Comparison of ENCODE assay signal across 14 cellular contexts in the genomic region with DNA sequence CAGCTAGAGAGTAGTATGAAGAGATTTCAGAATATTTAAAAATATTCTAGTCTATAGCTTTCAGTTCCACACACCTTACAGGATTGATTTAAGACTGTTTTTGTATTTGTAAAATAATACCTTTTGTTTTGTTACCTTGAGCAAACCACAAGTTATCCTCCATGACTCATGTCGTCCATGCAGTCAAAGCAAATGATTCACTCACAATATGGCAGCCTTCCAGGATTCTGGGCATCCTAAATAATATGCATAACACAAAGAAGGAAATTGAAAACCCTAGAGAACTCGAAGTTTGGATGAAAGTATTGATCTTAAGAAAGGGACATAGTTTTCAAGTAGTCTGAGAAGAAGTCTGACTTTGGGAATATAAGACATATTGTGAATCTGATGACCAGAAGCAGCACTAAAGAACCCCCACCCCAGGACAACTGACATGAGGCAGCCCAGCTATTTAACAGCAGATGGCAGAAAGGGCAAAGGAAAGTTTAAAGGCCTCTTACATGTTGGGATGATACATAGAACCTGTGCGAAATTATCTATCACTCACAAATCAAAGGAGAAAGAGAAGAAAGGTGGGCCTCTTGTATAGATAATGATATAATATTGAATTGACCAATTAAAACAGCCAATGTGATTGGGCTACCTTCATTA.
DNase-seq lines count a peak whose midpoint lies in the region; ATAC-seq and TF ChIP-seq lines count a peak whose summit lies in the region.
"Had no signal": no experiment of that assay in that cellular context is flagged by ENCODE, and none has a peak within 500 bp of the region (broad histone marks: within the 10 kb centered on the region; RNA-seq: fewer than 3 reads in every experiment).

No MANE protein-coding gene starts in this region.

- ATAC-seq in GM21825 (IDR thresholded peaks at IDR 0.05; ENCODE audit: unreplicated experiment) = no peak
- ATAC-seq in effector memory CD8-positive, alpha-beta T cell (replicated peaks) = no peak
- ATAC-seq: activated T-helper 17 cell treated with anti-CD3 and anti-CD28 coated beads, Interleukin-2, amount 50 U/mL, for 72 hours; lower lobe of right lung; stimulated activated effector memory CD8-positive, alpha-beta T cell treated with anti-CD3 and anti-CD28 coated beads, Interleukin-12 subunit alpha, Interleukin-12 subunit beta, amount 100 ng/mL, for 72 hours had no signal

- H3K9me3 Mint-ChIP-seq in effector memory CD8-positive, alpha-beta T cell = peaks cover 7 to 15% of the 10 kb centered on the region in 2 donors

- no peak overlapping the region for H3K4me3 Mint-ChIP-seq in effector memory CD8-positive, alpha-beta T cell
- H3K4me3 Mint-ChIP-seq: activated T-helper 17 cell treated with anti-CD3 and anti-CD28 coated beads, Interleukin-2, amount 50 U/mL, for 72 hours; stimulated activated effector memory CD8-positive, alpha-beta T cell treated with anti-CD3 and anti-CD28 coated beads, Interleukin-12 subunit alpha, Interleukin-12 subunit beta, amount 100 ng/mL, for 72 hours; T-helper 2 cell treated with Interferon-gamma antibody and Interleukin-4, amounts not matched to agents 5 μg/mL and 100 μg/mL, for 36 hours had no signal

- no peak overlapping the region for H3K27ac Mint-ChIP-seq in effector memory CD8-positive, alpha-beta T cell
- H3K27ac Mint-ChIP-seq: activated T-helper 17 cell treated with anti-CD3 and anti-CD28 coated beads, Interleukin-2, amount 50 U/mL, for 72 hours; stimulated activated effector memory CD8-positive, alpha-beta T cell treated with anti-CD3 and anti-CD28 coated beads, Interleukin-12 subunit alpha, Interleukin-12 subunit beta, amount 100 ng/mL, for 72 hours; T-helper 2 cell treated with Interferon-gamma antibody and Interleukin-4, amounts not matched to agents 5 μg/mL and 100 μg/mL, for 36 hours had no signal

- TF ChIP-seq CTCF in epithelial cell of esophagus (IDR thresholded peaks at IDR 0.05; ENCODE audit: insufficient read depth, low read depth, low read length, missing control alignments) = peak; percentile 41

- no peaks in the 10 kb centered on the region for H3K4me1 Mint-ChIP-seq in effector memory CD8-positive, alpha-beta T cell (ENCODE audit: low read depth in 2 of 2)
- H3K4me1 Mint-ChIP-seq: activated T-helper 17 cell treated with anti-CD3 and anti-CD28 coated beads, Interleukin-2, amount 50 U/mL, for 72 hours; stimulated activated effector memory CD8-positive, alpha-beta T cell treated with anti-CD3 and anti-CD28 coated beads, Interleukin-12 subunit alpha, Interleukin-12 subunit beta, amount 100 ng/mL, for 72 hours had no signal

- H3K36me3 Mint-ChIP-seq in effector memory CD8-positive, alpha-beta T cell (ENCODE audit: insufficient read depth) = no peaks in the 10 kb centered on the region
- H3K36me3 Mint-ChIP-seq: stimulated activated effector memory CD8-positive, alpha-beta T cell treated with anti-CD3 and anti-CD28 coated beads, Interleukin-12 subunit alpha, Interleukin-12 subunit beta, amount 100 ng/mL, for 72 hours had no signal

- no peak overlapping the region for H3K4me3 ChIP-seq in epithelial cell of esophagus (ENCODE audit: low read length)
- H3K4me3 ChIP-seq: lower lobe of right lung had no signal

- DNase-seq in NCI-H345 (lab: John Stamatoyannopoulos, UW) (peak; percentile 18), NCI-H345 treated with DMSO at 0.1 percent for 48 hours (lab: John Stamatoyannopoulos, UW; ENCODE audit: unreplicated experiment) (no peak), NCI-H69 (lab: John Stamatoyannopoulos, UW) (peak; percentile 88), epithelial cell of esophagus (ENCODE audit: low read depth) (peak; percentile 98), smooth muscle cell of the brain vasculature (ENCODE audit: low read depth, low spot score) (peak; percentile 52)
- no peak for DNase-seq in effector memory CD8-positive, alpha-beta T cell
- DNase-seq in activated CD4-positive, alpha-beta T cell treated with anti-CD3 and anti-CD28 coated beads for 48 hours = no peak
- DNase-seq: lower lobe of right lung, NCI-H510A, small intestine had no signal

- H3K27me3 Mint-ChIP-seq in effector memory CD8-positive, alpha-beta T cell = no peaks in the 10 kb centered on the region
- H3K27me3 Mint-ChIP-seq: activated T-helper 17 cell treated with anti-CD3 and anti-CD28 coated beads, Interleukin-2, amount 50 U/mL, for 72 hours had no signal

Comparison
In these comparisons a context has a peak if more than half of its experiments do, and no peak if none do; other contexts are left out.
1. DNase-seq: peak in NCI-H345 (single experiment), NCI-H69 (single experiment), epithelial cell of esophagus (single experiment) and smooth muscle cell of the brain vasculature (single experiment); none in NCI-H345 treated with DMSO at 0.1 percent for 48 hours (single experiment), effector memory CD8-positive, alpha-beta T cell (0 of 3) and activated CD4-positive, alpha-beta T cell treated with anti-CD3 and anti-CD28 coated beads for 48 hours (single experiment).